ENCODE assay signal across 2 cellular contexts in the genomic region with DNA sequence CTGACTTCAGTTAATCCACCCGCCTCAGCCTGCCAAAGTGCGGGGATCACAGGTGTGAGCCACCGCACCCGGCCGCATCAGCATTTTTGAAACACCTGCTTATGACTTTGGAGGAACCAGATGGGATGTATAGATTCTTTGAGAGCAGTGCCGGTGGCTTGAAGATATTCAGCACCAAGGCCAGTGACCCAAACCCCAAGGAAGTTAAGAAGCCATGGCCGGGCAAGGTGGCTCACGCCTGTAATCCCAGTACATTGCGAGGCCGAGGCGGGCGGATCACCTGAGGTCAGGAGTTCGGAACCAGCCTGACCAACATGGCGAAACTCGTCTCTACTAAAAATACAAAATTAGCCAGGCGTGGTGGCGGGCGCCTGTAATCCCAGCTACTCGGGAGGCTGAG.
TF ChIP-seq lines count a peak whose summit lies in the region.

No MANE protein-coding gene starts in this region.

TF ChIP-seq in HEK293, 187 proteins besides CTCF, POLR2A, EP300 and RAD21:
- TF ChIP-seq, protein P1, sequence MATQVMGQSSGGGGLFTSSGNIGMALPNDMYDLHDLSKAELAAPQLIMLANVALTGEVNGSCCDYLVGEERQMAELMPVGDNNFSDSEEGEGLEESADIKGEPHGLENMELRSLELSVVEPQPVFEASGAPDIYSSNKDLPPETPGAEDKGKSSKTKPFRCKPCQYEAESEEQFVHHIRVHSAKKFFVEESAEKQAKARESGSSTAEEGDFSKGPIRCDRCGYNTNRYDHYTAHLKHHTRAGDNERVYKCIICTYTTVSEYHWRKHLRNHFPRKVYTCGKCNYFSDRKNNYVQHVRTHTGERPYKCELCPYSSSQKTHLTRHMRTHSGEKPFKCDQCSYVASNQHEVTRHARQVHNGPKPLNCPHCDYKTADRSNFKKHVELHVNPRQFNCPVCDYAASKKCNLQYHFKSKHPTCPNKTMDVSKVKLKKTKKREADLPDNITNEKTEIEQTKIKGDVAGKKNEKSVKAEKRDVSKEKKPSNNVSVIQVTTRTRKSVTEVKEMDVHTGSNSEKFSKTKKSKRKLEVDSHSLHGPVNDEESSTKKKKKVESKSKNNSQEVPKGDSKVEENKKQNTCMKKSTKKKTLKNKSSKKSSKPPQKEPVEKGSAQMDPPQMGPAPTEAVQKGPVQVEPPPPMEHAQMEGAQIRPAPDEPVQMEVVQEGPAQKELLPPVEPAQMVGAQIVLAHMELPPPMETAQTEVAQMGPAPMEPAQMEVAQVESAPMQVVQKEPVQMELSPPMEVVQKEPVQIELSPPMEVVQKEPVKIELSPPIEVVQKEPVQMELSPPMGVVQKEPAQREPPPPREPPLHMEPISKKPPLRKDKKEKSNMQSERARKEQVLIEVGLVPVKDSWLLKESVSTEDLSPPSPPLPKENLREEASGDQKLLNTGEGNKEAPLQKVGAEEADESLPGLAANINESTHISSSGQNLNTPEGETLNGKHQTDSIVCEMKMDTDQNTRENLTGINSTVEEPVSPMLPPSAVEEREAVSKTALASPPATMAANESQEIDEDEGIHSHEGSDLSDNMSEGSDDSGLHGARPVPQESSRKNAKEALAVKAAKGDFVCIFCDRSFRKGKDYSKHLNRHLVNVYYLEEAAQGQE (tag by site-specific recombination; IDR thresholded peaks at IDR 0.05), result peak; percentile 95
- TF ChIP-seq GLIS2 (tag by site-specific recombination; IDR thresholded peaks at IDR 0.05), result no peak
TF ChIP-seq in HEK293: peak in this region for 1.

TF ChIP-seq in GM12878, 131 proteins besides CTCF, POLR2A, EP300 and RAD21 (continued from another document):
- TF ChIP-seq, protein P1 (IDR thresholded peaks at IDR 0.05; ENCODE audit: low read depth, low read length), result peak; percentile 68; the same call in 1 of the 2 replicates
